In the genomic region with DNA sequence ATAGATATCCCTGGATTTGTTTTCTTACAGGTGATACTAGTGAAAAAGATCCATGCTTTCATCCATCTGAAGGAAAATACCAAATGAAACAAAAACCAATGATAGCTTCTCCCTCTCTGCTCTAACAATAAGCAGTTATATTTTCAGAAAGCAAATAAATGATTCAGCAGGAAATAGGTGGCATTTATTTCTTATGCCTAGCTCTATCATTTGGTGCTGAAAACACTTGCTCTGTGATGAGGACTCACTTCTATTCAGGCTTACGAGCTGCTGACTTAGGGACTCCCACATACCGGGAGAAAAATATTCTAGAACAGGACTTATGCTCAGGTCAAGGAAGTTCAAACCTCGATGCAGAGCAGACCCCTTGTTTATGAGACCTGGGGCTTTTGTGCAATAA, we compare ENCODE assay signal across 23 cellular contexts.
DNase-seq lines count a peak whose midpoint lies in the region; ATAC-seq and TF ChIP-seq lines count a peak whose summit lies in the region.
"Had no signal": no experiment of that assay in that cellular context is flagged by ENCODE, and none has a peak within 500 bp of the region (broad histone marks: within the 10 kb centered on the region; RNA-seq: fewer than 3 reads in every experiment).

No MANE protein-coding gene starts in this region.

- intact Hi-C loops in Calu3 (cut with micrococcal nuclease; ENCODE audit: unreplicated experiment), result no loop called here

- H3K36me3 Mint-ChIP-seq in Calu3 (ENCODE audit: insufficient read depth, unreplicated experiment), result no peaks in the 10 kb centered on the region

- TF ChIP-seq CTCF in Calu3 (IDR thresholded peaks at IDR 0.05; ENCODE audit: unreplicated experiment), result no peak
- no peak for TF ChIP-seq CTCF in foreskin keratinocyte (conservative IDR thresholded peaks at IDR 0.05)

- H3K36me3 ChIP-seq in H7 (replicated peaks; ENCODE audit: control insufficient read depth, insufficient read depth, low read length), result no peaks in the 10 kb centered on the region
- H3K36me3 ChIP-seq: BLaER1 treated with 17β-estradiol and CSF1 and Interleukin-3, amounts not matched to agents 10 nM and 100 nM; HAP-1; SJSA1 had no signal

- H3K27ac ChIP-seq in foreskin keratinocyte, result no peak overlapping the region
- H3K27ac ChIP-seq: BLaER1 treated with 17β-estradiol and CSF1 and Interleukin-3, amounts not matched to agents 10 nM and 100 nM; SJSA1; skin epidermis had no signal

- peaks cover 33% of the 10 kb centered on the region for H3K4me1 ChIP-seq in foreskin keratinocyte

- peak; percentile 4 for ATAC-seq in foreskin keratinocyte
- ATAC-seq in GM18519 (IDR thresholded peaks at IDR 0.05; ENCODE audit: low FRiP score, unreplicated experiment), result no peak
- ATAC-seq: effector memory CD8-positive, alpha-beta T cell; T-helper 17 cell had no signal

- H3K4me3 ChIP-seq in H7 (ENCODE audit: insufficient read depth, low read depth, low read length), result no peak overlapping the region
- H3K4me3 ChIP-seq: BLaER1 treated with 17β-estradiol and CSF1 and Interleukin-3, amounts not matched to agents 10 nM and 100 nM; HAP-1; SJSA1; skin epidermis had no signal

- H3K27ac Mint-ChIP-seq in Calu3 (ENCODE audit: unreplicated experiment), result peak overlapping the region; percentile 41
- H3K27ac Mint-ChIP-seq: activated CD4-positive, alpha-beta T cell treated with anti-CD3 and anti-CD28 coated beads for 36 hours; activated naive CD8-positive, alpha-beta T cell treated with anti-CD3 and anti-CD28 coated beads, Interleukin-2, amount 50 U/mL, for 24 hours; effector memory CD8-positive, alpha-beta T cell; T-helper 17 cell had no signal

- H3K4me3 Mint-ChIP-seq in Calu3 (ENCODE audit: low read depth, unreplicated experiment), result no peak overlapping the region
- H3K4me3 Mint-ChIP-seq: activated CD4-positive, alpha-beta T cell treated with anti-CD3 and anti-CD28 coated beads for 36 hours; activated naive CD8-positive, alpha-beta T cell treated with anti-CD3 and anti-CD28 coated beads, Interleukin-2, amount 50 U/mL, for 24 hours; effector memory CD8-positive, alpha-beta T cell; neural crest cell; T-helper 17 cell had no signal

- peaks cover 38% of the 10 kb centered on the region for H3K4me1 Mint-ChIP-seq in Calu3 (ENCODE audit: low read depth, unreplicated experiment)
- H3K4me1 Mint-ChIP-seq: T-helper 17 cell had no signal

- CTCF ChIA-PET in Calu3 (lab: Charles Lee), result no interaction called here

- no peaks in the 10 kb centered on the region for H3K9me3 Mint-ChIP-seq in Calu3 (ENCODE audit: low read depth, unreplicated experiment)
- H3K9me3 Mint-ChIP-seq: activated naive CD8-positive, alpha-beta T cell treated with anti-CD3 and anti-CD28 coated beads, Interleukin-2, amount 50 U/mL, for 24 hours; effector memory CD8-positive, alpha-beta T cell had no signal

- no TSS peak for BruUV-seq in Calu3 (replicated peaks; lab: Mats Ljungman, UMichigan)

- H3K27me3 Mint-ChIP-seq in Calu3 (ENCODE audit: unreplicated experiment), result no peaks in the 10 kb centered on the region

- DNase-seq in Calu3 (no peak), NCI-H69 (lab: John Stamatoyannopoulos, UW) (peak; percentile 52), foreskin keratinocyte (no peak), renal cortical epithelial cell (ENCODE audit: low read depth) (peak; percentile 31), NCI-H2171 treated with DMSO at 0.1 percent for 48 hours (lab: John Stamatoyannopoulos, UW) (no peak), H7 (no peak)
- DNase-seq: activated CD8-positive, alpha-beta memory T cell treated with anti-CD3 and anti-CD28 coated beads for 24 hours; activated gamma-delta T cell treated with Interleukin-2 at 50 U/mL for 16 hours; activated naive CD8-positive, alpha-beta T cell treated with anti-CD3 and anti-CD28 coated beads, Interleukin-2, amount 50 U/mL, for 24 hours; activated T-cell treated with anti-CD3 and anti-CD28 coated beads, Interleukin-2, amount 50 U/mL, for 1 hour; COR-L47; effector memory CD8-positive, alpha-beta T cell; hypothalamus; KG1; NCI-H187 treated with DMSO at 0.1 percent for 48 hours; T-helper 17 cell had no signal

- no peaks in the 10 kb centered on the region for H3K27me3 ChIP-seq in foreskin keratinocyte
- no peaks in the 10 kb centered on the region for H3K27me3 ChIP-seq in H7 (ENCODE audit: control insufficient read depth, insufficient read depth, low read length)
- H3K27me3 ChIP-seq: BLaER1 treated with 17β-estradiol and CSF1 and Interleukin-3, amounts not matched to agents 10 nM and 100 nM; SJSA1 had no signal

Comparison
In these comparisons a context has a peak if more than half of its experiments do, and no peak if none do; other contexts are left out.
1. DNase-seq: peak in NCI-H69 (single experiment) and renal cortical epithelial cell (single experiment); none in Calu3 (single experiment), foreskin keratinocyte (0 of 2), NCI-H2171 treated with DMSO at 0.1 percent for 48 hours (single experiment) and H7 (single experiment).